In the genomic region with DNA sequence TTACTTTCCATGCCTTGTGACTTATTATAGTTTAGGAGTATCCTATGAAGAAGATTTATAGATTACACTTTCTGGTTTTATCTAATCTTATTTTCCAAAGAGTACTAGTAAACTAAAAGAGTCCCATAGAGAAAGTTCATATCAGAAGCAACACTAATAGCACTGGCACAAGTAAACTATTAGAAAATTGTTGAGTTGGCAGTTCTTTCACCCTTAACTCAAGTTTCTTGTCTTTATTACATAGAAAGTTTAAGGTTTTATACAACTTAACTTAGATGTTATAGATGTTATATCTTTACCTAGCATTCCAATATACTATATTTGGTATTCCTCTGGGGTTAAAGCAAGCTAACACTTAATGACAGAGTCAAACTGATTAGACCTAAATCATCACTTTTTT, we compare ENCODE assay signal across 8 cellular contexts.
"Had no signal": no experiment of that assay in that cellular context is flagged by ENCODE, and none has a peak within 500 bp of the region (broad histone marks: within the 10 kb centered on the region; RNA-seq: fewer than 3 reads in every experiment).

No MANE protein-coding gene starts in this region.

- FAIRE-seq: G401.6, GM12878, GM12891, GM12892, GM18507, GM19239 had no signal

- ATAC-seq: GM12878 had no signal

- DNase-seq: GDM1, GF-D8 had no signal

- H3K4me3 ChIP-seq: GM12878 had no signal
